ENCODE assay signal across 8 cellular contexts in genomic region chr21:34614693-34615486, GRCh38. TPM values are rescaled to one million over a fixed set of nuclear protein-coding genes. Genes with fewer than 3 reads are reported as not detected.
DNase-seq lines count a peak whose midpoint lies in the region; ATAC-seq and TF ChIP-seq lines count a peak whose summit lies in the region.

Gene RCAN1, minus strand, starts transcription at chr21:34615113. Its CDS starts 102 bp downstream, at chr21:34615011.

- TF ChIP-seq CTCF in prostate gland (IDR thresholded peaks at IDR 0.05) = peak in 1 of 4 experiments; percentile 12

- peak within 1 kb of the TSS; percentile 94 for H3K4me3 Mint-ChIP-seq in T-helper 2 cell treated with Interferon-gamma antibody and Interleukin-4, amounts not matched to agents 5 μg/mL and 100 μg/mL, for 36 hours

- peaks cover 2% of the 10 kb centered on the region for H3K4me1 ChIP-seq in prostate gland (replicated peaks)

- peaks cover 26% of the 10 kb centered on the region for H3K27me3 Mint-ChIP-seq in T-helper 2 cell treated with Interferon-gamma antibody and Interleukin-4, amounts not matched to agents 5 μg/mL and 100 μg/mL, for 36 hours (ENCODE audit: low read depth)

- intact Hi-C loops in left ventricle myocardium superior (cut with micrococcal nuclease) = no loop called here
- intact Hi-C loops in prostate gland (cut with DNase I) = loop anchor here (10.0 kb wide), 1 partner anchor 700 kb away; the partner anchor contains the start of gene ATP5PO

- H3K4me3 ChIP-seq in prostate gland = peak within 1 kb of the TSS; percentile 75 to 86

- no peaks in the 10 kb centered on the region for H3K36me3 ChIP-seq in prostate gland

- peak within 1 kb of the TSS; percentile 85 for H3K27ac Mint-ChIP-seq in T-helper 2 cell treated with Interferon-gamma antibody and Interleukin-4, amounts not matched to agents 5 μg/mL and 100 μg/mL, for 36 hours

- no peak for TF ChIP-seq POLR2A in prostate gland (IDR thresholded peaks at IDR 0.05)

- H3K9me3 ChIP-seq in prostate gland = no peaks in the 10 kb centered on the region

- peak within 1 kb of the TSS; percentile 41 to 48 for H3K27ac ChIP-seq in prostate gland

- no peaks in the 10 kb centered on the region for H3K36me3 Mint-ChIP-seq in T-helper 2 cell treated with Interferon-gamma antibody and Interleukin-4, amounts not matched to agents 5 μg/mL and 100 μg/mL, for 36 hours (ENCODE audit: low read depth)

- ATAC-seq in GM18502 (IDR thresholded peaks at IDR 0.05; ENCODE audit: poor library complexity, unreplicated experiment) = peak; percentile 97
- ATAC-seq in HG02938 (IDR thresholded peaks at IDR 0.05; ENCODE audit: unreplicated experiment) = peak; percentile 96
- peak; percentile 96 for ATAC-seq in left ventricle myocardium superior

- no peaks in the 10 kb centered on the region for H3K9me3 Mint-ChIP-seq in T-helper 2 cell treated with Interferon-gamma antibody and Interleukin-4, amounts not matched to agents 5 μg/mL and 100 μg/mL, for 36 hours

- H3K27me3 ChIP-seq in prostate gland (replicated peaks; ENCODE audit: insufficient read depth) = no peaks in the 10 kb centered on the region

- 0% methylated on average over 35 of the region's 109 CpGs for WGBS in prostate gland

- peaks cover 24% of the 10 kb centered on the region for H3K4me1 Mint-ChIP-seq in T-helper 2 cell treated with Interferon-gamma antibody and Interleukin-4, amounts not matched to agents 5 μg/mL and 100 μg/mL, for 36 hours (ENCODE audit: low read depth)

- DNase-seq in NCI-H1694 treated with DMSO at 0.1 percent for 48 hours (lab: John Stamatoyannopoulos, UW) (peak; percentile 96), anterior cingulate cortex (lab: John Stamatoyannopoulos, UW) (peak; percentile 40 to 96 (median 90)), left ventricle myocardium superior (peak; percentile 92), prostate gland (ENCODE audit: low spot score) (peak; percentile 90), ureter (ENCODE audit: low spot score) (peak; percentile 93)
- peak; percentile 92 for DNase-seq in T-helper 2 cell treated with Interferon-gamma antibody and Interleukin-4, amounts not matched to agents 5 μg/mL and 100 μg/mL, for 36 hours (ENCODE audit: low spot score)

RNA-seq across cellular contexts. Expression of gene RCAN1, which starts in this region (rescaled TPM):
- total RNA-seq in left ventricle myocardium superior (36.7 TPM), prostate gland (10 to 100 TPM; 12.0 to 14.1 TPM), ureter (22.8 TPM)

Comparison
In these comparisons a context has a peak if more than half of its experiments do, and no peak if none do; other contexts are left out.
1. Peak in every context shown above with its lines: DNase-seq, ATAC-seq, H3K4me3 ChIP-seq and H3K27ac ChIP-seq.